In the genomic region with DNA sequence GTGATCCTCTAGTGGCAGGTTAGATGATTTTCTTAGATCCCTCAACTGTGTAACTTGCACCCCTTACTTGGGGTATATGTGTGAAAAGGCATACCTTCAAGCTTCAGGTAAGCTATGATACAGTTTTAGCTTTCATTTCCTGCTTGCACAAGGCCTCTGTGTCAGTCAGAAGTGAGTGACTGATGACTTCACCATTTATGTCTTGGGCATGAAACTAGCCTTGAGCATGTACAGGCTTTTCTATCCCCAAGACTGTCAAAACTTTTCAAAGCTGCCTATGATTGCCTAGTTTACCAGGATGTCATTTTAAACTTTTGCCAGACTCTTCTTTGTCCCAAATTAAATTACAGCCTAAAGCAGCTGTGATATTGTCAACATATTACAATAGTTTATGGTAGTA, we compare ENCODE assay signal across 35 cellular contexts.
"Had no signal": no experiment of that assay in that cellular context is flagged by ENCODE, and none has a peak within 500 bp of the region (broad histone marks: within the 10 kb centered on the region; RNA-seq: fewer than 3 reads in every experiment).

No MANE protein-coding gene starts in this region.

- H3K4me3 Mint-ChIP-seq: activated naive CD4-positive, alpha-beta T cell treated with anti-CD3 and anti-CD28 coated beads for 36 hours; activated naive CD8-positive, alpha-beta T cell treated with anti-CD3 and anti-CD28 coated beads for 36 hours; activated T-cell treated with anti-CD3 and anti-CD28 coated beads, Interleukin-2, amount 50 U/mL, for 72 hours; brain; effector memory CD8-positive, alpha-beta T cell; natural killer cell; neural progenitor cell; stimulated activated memory B cell treated with anti-CD40 and anti-IgM and Interleukin-4, amounts not matched to agents 10 μg/mL and 1 μg/mL and 100 μg/mL, for 72 hours had no signal

- H3K4me1 Mint-ChIP-seq: activated naive CD8-positive, alpha-beta T cell treated with anti-CD3 and anti-CD28 coated beads for 36 hours; brain; natural killer cell; stimulated activated memory B cell treated with anti-CD40 and anti-IgM and Interleukin-4, amounts not matched to agents 10 μg/mL and 1 μg/mL and 100 μg/mL, for 72 hours had no signal

- H3K79me2 ChIP-seq: parathyroid adenoma had no signal

- H3K4me2 ChIP-seq: neural progenitor cell, smooth muscle cell had no signal

- H3K27ac Mint-ChIP-seq: activated naive CD4-positive, alpha-beta T cell treated with anti-CD3 and anti-CD28 coated beads for 36 hours; activated naive CD8-positive, alpha-beta T cell treated with anti-CD3 and anti-CD28 coated beads for 36 hours; activated T-cell treated with anti-CD3 and anti-CD28 coated beads, Interleukin-2, amount 50 U/mL, for 72 hours; brain; effector memory CD8-positive, alpha-beta T cell; natural killer cell; neural progenitor cell; stimulated activated memory B cell treated with anti-CD40 and anti-IgM and Interleukin-4, amounts not matched to agents 10 μg/mL and 1 μg/mL and 100 μg/mL, for 72 hours had no signal

- H3K27me3 ChIP-seq: adrenal gland, heart right ventricle, neural progenitor cell, right atrium auricular region, stomach, thyroid gland, upper lobe of right lung had no signal

- ATAC-seq: activated T-cell treated with anti-CD3 and anti-CD28 coated beads, Interleukin-2, amount 50 U/mL, for 72 hours; effector memory CD8-positive, alpha-beta T cell; esophagus mucosa; heart right ventricle; natural killer cell; psoas muscle; stimulated activated memory B cell treated with anti-CD40 and anti-IgM and Interleukin-4, amounts not matched to agents 10 μg/mL and 1 μg/mL and 100 μg/mL, for 72 hours; upper lobe of right lung had no signal

- FAIRE-seq: endothelial cell of umbilical vein, TTC549 had no signal

- H3K27ac ChIP-seq: adrenal gland, heart right ventricle, left ventricle myocardium inferior, neural progenitor cell, parathyroid adenoma, psoas muscle, right atrium auricular region, stomach, thyroid gland, upper lobe of right lung, VCaP had no signal

- H2AFZ ChIP-seq: neural progenitor cell, parathyroid adenoma had no signal

- H3K9ac ChIP-seq: neural progenitor cell, parathyroid adenoma had no signal

- H3K27me3 Mint-ChIP-seq: activated naive CD8-positive, alpha-beta T cell treated with anti-CD3 and anti-CD28 coated beads for 36 hours; brain; effector memory CD8-positive, alpha-beta T cell; stimulated activated memory B cell treated with anti-CD40 and anti-IgM and Interleukin-4, amounts not matched to agents 10 μg/mL and 1 μg/mL and 100 μg/mL, for 72 hours had no signal

- DNase-seq: activated CD4-positive, alpha-beta T cell treated with anti-CD3 and anti-CD28 coated beads for 4 hours; activated CD4-positive, alpha-beta T cell treated with anti-CD3 and anti-CD28 coated beads, Interleukin-2, amount 50 U/mL, for 4 hours; activated effector memory CD4-positive, alpha-beta T cell treated with Interleukin-2 at 50 U/mL for 16 hours; activated naive CD4-positive, alpha-beta T cell treated with anti-CD3 and anti-CD28 coated beads for 36 hours; activated naive CD8-positive, alpha-beta T cell treated with anti-CD3 and anti-CD28 coated beads for 36 hours; activated T-cell treated with anti-CD3 and anti-CD28 coated beads for 4 hours; activated T-cell treated with anti-CD3 and anti-CD28 coated beads, Interleukin-2, amount 50 U/mL, for 72 hours; adrenal gland; aorta; cortex of kidney; effector memory CD8-positive, alpha-beta T cell; foreskin melanocyte; heart right ventricle; left ventricle myocardium inferior; mesendoderm; natural killer cell; occipital lobe; psoas muscle; stimulated activated CD4-positive, alpha-beta T cell treated with anti-CD3 and anti-CD28 coated beads, Interleukin-1b, Interleukin-23, amount 100 ng/mL, for 48 hours; stimulated activated CD4-positive, alpha-beta T cell treated with anti-CD3 and anti-CD28 coated beads, Interleukin-4, amount 100 ng/mL, for 4 hours; stimulated activated CD8-positive, alpha-beta memory T cell treated with anti-CD3 and anti-CD28 coated beads, Interleukin-4, amount 100 ng/mL, for 48 hours; stomach; thyroid gland; upper lobe of right lung had no signal

- H3K4me1 ChIP-seq: adrenal gland, heart right ventricle, left ventricle myocardium inferior, neural progenitor cell, parathyroid adenoma, psoas muscle, right atrium auricular region, stomach, upper lobe of right lung had no signal

- H3K36me3 ChIP-seq: adrenal gland, heart right ventricle, left ventricle myocardium inferior, neural progenitor cell, right atrium auricular region, stomach, thyroid gland, upper lobe of right lung had no signal

- H3K36me3 Mint-ChIP-seq: activated naive CD8-positive, alpha-beta T cell treated with anti-CD3 and anti-CD28 coated beads for 36 hours; brain; natural killer cell; neural progenitor cell; stimulated activated memory B cell treated with anti-CD40 and anti-IgM and Interleukin-4, amounts not matched to agents 10 μg/mL and 1 μg/mL and 100 μg/mL, for 72 hours had no signal

- H3K4me3 ChIP-seq: adrenal gland, heart right ventricle, left ventricle myocardium inferior, lung, neural progenitor cell, psoas muscle, right atrium auricular region, smooth muscle cell, stomach, thyroid gland, upper lobe of right lung had no signal

- H3K9me3 ChIP-seq: adrenal gland, heart right ventricle, left ventricle myocardium inferior, psoas muscle, right atrium auricular region, stomach, thyroid gland, upper lobe of right lung had no signal

- H3K9me3 Mint-ChIP-seq: activated naive CD8-positive, alpha-beta T cell treated with anti-CD3 and anti-CD28 coated beads for 36 hours; neural progenitor cell; stimulated activated memory B cell treated with anti-CD40 and anti-IgM and Interleukin-4, amounts not matched to agents 10 μg/mL and 1 μg/mL and 100 μg/mL, for 72 hours had no signal
